Comparison of ENCODE assay signal across 8 cellular contexts in genomic region chr1:21254335-21254951, GRCh38. TPM values are rescaled to one million over a fixed set of nuclear protein-coding genes. Genes with fewer than 3 reads are reported as not detected.
DNase-seq lines count a peak whose midpoint lies in the region; ATAC-seq and TF ChIP-seq lines count a peak whose summit lies in the region.

No MANE protein-coding gene starts in this region.

- peak overlapping the region; percentile 98 for H3K27ac Mint-ChIP-seq in glutamatergic neuron (ENCODE audit: unreplicated experiment)

- peaks cover 11% of the 10 kb centered on the region for H3K27me3 Mint-ChIP-seq in glutamatergic neuron (ENCODE audit: unreplicated experiment)

- no peaks in the 10 kb centered on the region for H3K4me1 ChIP-seq in psoas muscle

- H3K4me3 ChIP-seq in psoas muscle: no peak overlapping the region

- no peaks in the 10 kb centered on the region for H3K27me3 ChIP-seq in psoas muscle (ENCODE audit: insufficient read depth in 3 of 3, low read length in 2 of 3)

- WGBS in psoas muscle, 3 donors: 55 to 57% (median 55%) methylated on average over 8 of the region's 8 CpGs

- peaks cover 7% of the 10 kb centered on the region for H3K9me3 Mint-ChIP-seq in glutamatergic neuron (ENCODE audit: unreplicated experiment)

- H3K4me1 Mint-ChIP-seq in glutamatergic neuron (ENCODE audit: low read depth, unreplicated experiment): peaks cover 20% of the 10 kb centered on the region

- TF ChIP-seq CTCF in VCaP (conservative IDR thresholded peaks at IDR 0.05): no peak
- no peak for TF ChIP-seq CTCF in glutamatergic neuron (IDR thresholded peaks at IDR 0.05; ENCODE audit: partially characterized antibody, unreplicated experiment)
- TF ChIP-seq CTCF in psoas muscle (IDR thresholded peaks at IDR 0.05): no peak

- H3K27ac ChIP-seq in VCaP (peak overlapping the region; percentile 85), psoas muscle (no peak overlapping the region)

- peak; percentile 87 for DNase-seq in DMS79 treated with DMSO at 0.1 percent for 48 hours (lab: John Stamatoyannopoulos, UW)
- DNase-seq in glutamatergic neuron: peak; percentile 58
- DNase-seq in psoas muscle: peak; percentile 57 to 72
- DNase-seq in effector CD8-positive, alpha-beta T cell (lab: John Stamatoyannopoulos, UW): no peak
- DNase-seq in HuH-7 (ENCODE audit: low spot score): no peak
- no peak for DNase-seq in MV-4-11 (lab: John Stamatoyannopoulos, UW)

- H3K36me3 ChIP-seq in psoas muscle (ENCODE audit: insufficient read depth in 1 of 2, low read depth in 1 of 2): peaks cover 0 to 21% of the 10 kb centered on the region in 2 donors

- peak; percentile 22 to 55 (median 38) for ATAC-seq in psoas muscle
- no peak for ATAC-seq in HG02885 (IDR thresholded peaks at IDR 0.05; ENCODE audit: poor library complexity, unreplicated experiment)

- no peaks in the 10 kb centered on the region for H3K36me3 Mint-ChIP-seq in glutamatergic neuron (ENCODE audit: unreplicated experiment)

- intact Hi-C loops in psoas muscle (cut with DNase I): loop anchor here in 1 of 2 donors (1.0 kb wide), 1 partner anchor 114 kb away; no protein-coding TSS in a partner anchor

- peak overlapping the region; percentile 49 for H3K4me3 Mint-ChIP-seq in glutamatergic neuron (ENCODE audit: unreplicated experiment)

- no peaks in the 10 kb centered on the region for H3K9me3 ChIP-seq in psoas muscle

RNA-seq across cellular contexts. Expression of gene ECE1, which starts 35.8 kb away (rescaled TPM):
- 36.1 TPM for total RNA-seq in glutamatergic neuron (ENCODE audit: unreplicated experiment)
- total RNA-seq in psoas muscle: 10 to 100 TPM; 12.3 to 24.9 (median 19.0) TPM
- polyA plus RNA-seq in psoas muscle: 10 to 100 TPM; 12.2 to 14.6 (median 13.2) TPM

Comparison
In these comparisons a context has a peak if more than half of its experiments do, and no peak if none do; other contexts are left out.
1. DNase-seq: peak in DMS79 treated with DMSO at 0.1 percent for 48 hours (single experiment), glutamatergic neuron (single experiment) and psoas muscle (2 of 2); none in effector CD8-positive, alpha-beta T cell (single experiment), HuH-7 (single experiment) and MV-4-11 (single experiment).